Comparison of ENCODE assay signal across 8 cellular contexts in the genomic region with DNA sequence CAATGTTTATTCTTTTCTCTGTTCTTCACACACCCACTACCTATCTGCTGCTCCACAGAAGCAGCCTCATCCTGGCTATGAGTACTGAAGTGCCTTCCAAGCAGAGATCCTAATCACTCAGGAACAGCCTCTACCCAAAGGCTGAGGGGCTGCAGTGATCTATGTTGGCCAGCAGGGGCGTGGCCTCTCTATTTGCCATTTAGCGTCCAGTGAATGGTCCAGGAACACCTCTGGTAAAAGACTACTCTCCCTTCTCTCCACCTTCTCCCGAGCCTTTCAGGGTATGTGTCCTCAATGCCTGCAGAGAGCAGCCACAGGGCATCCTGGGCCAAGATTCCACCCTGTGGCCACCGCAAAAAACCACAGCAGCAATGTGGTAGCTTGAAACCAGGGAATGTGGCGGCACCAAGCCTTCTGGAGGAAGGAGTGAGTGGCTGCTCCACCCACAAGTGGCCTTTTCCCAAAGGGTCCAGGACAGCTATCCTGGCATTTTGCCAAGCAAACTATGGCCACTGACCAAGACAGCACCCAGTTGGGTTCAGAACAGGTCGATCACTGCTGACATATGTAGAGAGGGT.
DNase-seq lines count a peak whose midpoint lies in the region; ATAC-seq and TF ChIP-seq lines count a peak whose summit lies in the region.

No MANE protein-coding gene starts in this region.

- ATAC-seq in lower lobe of right lung = peak; percentile 59 to 61
- peak; percentile 49 to 60 for ATAC-seq in upper lobe of left lung (ENCODE audit: low FRiP score in 2 of 2)
- ATAC-seq in GM21737 (IDR thresholded peaks at IDR 0.05; ENCODE audit: unreplicated experiment) = no peak

- H3K36me3 Mint-ChIP-seq in brain = no peaks in the 10 kb centered on the region

- H3K27me3 ChIP-seq in Peyer's patch (no peaks in the 10 kb centered on the region), lower lobe of right lung (ENCODE audit: low read depth) (no peaks in the 10 kb centered on the region), upper lobe of left lung (no peaks in the 10 kb centered on the region)

- intact Hi-C loops in lower lobe of right lung (cut with DNase I) = loop anchor here (5.0 kb wide), 1 partner anchor 389 kb away; no protein-coding TSS in a partner anchor

- H3K9me3 ChIP-seq in Peyer's patch (no peaks in the 10 kb centered on the region), lower lobe of right lung (no peaks in the 10 kb centered on the region), upper lobe of left lung (no peaks in the 10 kb centered on the region)

- no peak overlapping the region for H3K4me3 Mint-ChIP-seq in brain

- WGBS in upper lobe of left lung, 2 donors = 37 to 56% methylated on average over 3 to 6 of the region's 6 CpGs

- peaks cover 24% of the 10 kb centered on the region for H3K27me3 Mint-ChIP-seq in brain

- no peak overlapping the region for H3K4me3 ChIP-seq in Peyer's patch
- no peak overlapping the region for H3K4me3 ChIP-seq in lower lobe of right lung
- H3K4me3 ChIP-seq in upper lobe of left lung = no peak overlapping the region

- TF ChIP-seq POLR2A in Peyer's patch (IDR thresholded peaks at IDR 0.05) (no peak), upper lobe of left lung (IDR thresholded peaks at IDR 0.05) (no peak)

- H3K4me1 ChIP-seq in Peyer's patch = peaks cover 0 to 13% (median 5%) of the 10 kb centered on the region in 4 donors
- peaks cover 14% of the 10 kb centered on the region for H3K4me1 ChIP-seq in lower lobe of right lung
- peaks cover 7 to 15% (median 12%) of the 10 kb centered on the region in 4 donors for H3K4me1 ChIP-seq in upper lobe of left lung

- H3K4me1 Mint-ChIP-seq in brain = peaks cover 23% of the 10 kb centered on the region

- CTCF ChIA-PET in HEK293T (lab: Yijun Ruan, JAX) = interaction anchor here (0.6 to 1.9 kb wide), 5 partner anchors 118 to 386 kb away, joined by 3 to 5 read pairs (median 3); no protein-coding TSS in a partner anchor

- POLR2A ChIA-PET in HEK293T (lab: Yijun Ruan, JAX) = no interaction called here

- DNase-seq in NCI-H345 (lab: John Stamatoyannopoulos, UW) (peak; percentile 24), NCI-H345 treated with DMSO at 0.1 percent for 48 hours (lab: John Stamatoyannopoulos, UW; ENCODE audit: unreplicated experiment) (no peak), HEK293T (ENCODE audit: extremely low spot score) (peak; percentile 78), Peyer's patch (peak in 1 of 3 donors; percentile 64), lower lobe of right lung (no peak), upper lobe of left lung (peak in 1 of 2 donors; percentile 50)

- H3K36me3 ChIP-seq in Peyer's patch = no peaks in the 10 kb centered on the region
- H3K36me3 ChIP-seq in lower lobe of right lung = no peaks in the 10 kb centered on the region
- H3K36me3 ChIP-seq in upper lobe of left lung = no peaks in the 10 kb centered on the region

- peaks cover 0 to 2% (median 0%) of the 10 kb centered on the region in 5 experiments for H3K9me3 Mint-ChIP-seq in brain

- H3K27ac Mint-ChIP-seq in brain = peak overlapping the region in 1 of 5 experiments; percentile 28

- no peak overlapping the region for H3K27ac ChIP-seq in Peyer's patch
- H3K27ac ChIP-seq in lower lobe of right lung = no peak overlapping the region
- no peak overlapping the region for H3K27ac ChIP-seq in upper lobe of left lung

- TF ChIP-seq CTCF in Peyer's patch (IDR thresholded peaks at IDR 0.05) (peak; percentile 28 to 70 (median 56)), brain (conservative IDR thresholded peaks at IDR 0.05) (peak; percentile 54 to 78), lower lobe of right lung (IDR thresholded peaks at IDR 0.05) (peak; percentile 74), upper lobe of left lung (IDR thresholded peaks at IDR 0.05) (peak; percentile 63 to 81 (median 70))

- TF ChIP-seq EP300 in upper lobe of left lung (IDR thresholded peaks at IDR 0.05) = no peak

TF ChIP-seq in HEK293T, 16 proteins besides CTCF, POLR2A, EP300 and RAD21:
- TF ChIP-seq CTBP1 (IDR thresholded peaks at IDR 0.05; ENCODE audit: borderline replicate concordance) (no peak), FOXM1 (IDR thresholded peaks at IDR 0.05; ENCODE audit: borderline replicate concordance) (no peak), FOXA1 (IDR thresholded peaks at IDR 0.05) (no peak), TARDBP (IDR thresholded peaks at IDR 0.05) (no peak), L3MBTL2 (conservative IDR thresholded peaks at IDR 0.05) (no peak), LEF1 (IDR thresholded peaks at IDR 0.05; ENCODE audit: borderline replicate concordance) (no peak), BHLHE40 (IDR thresholded peaks at IDR 0.05; ENCODE audit: borderline replicate concordance) (no peak), ZNF384 (IDR thresholded peaks at IDR 0.05) (no peak), SP1 (IDR thresholded peaks at IDR 0.05) (no peak), SUZ12 (IDR thresholded peaks at IDR 0.05) (no peak), FOXK2 (IDR thresholded peaks at IDR 0.05) (no peak)
- TF ChIP-seq, protein P1, sequence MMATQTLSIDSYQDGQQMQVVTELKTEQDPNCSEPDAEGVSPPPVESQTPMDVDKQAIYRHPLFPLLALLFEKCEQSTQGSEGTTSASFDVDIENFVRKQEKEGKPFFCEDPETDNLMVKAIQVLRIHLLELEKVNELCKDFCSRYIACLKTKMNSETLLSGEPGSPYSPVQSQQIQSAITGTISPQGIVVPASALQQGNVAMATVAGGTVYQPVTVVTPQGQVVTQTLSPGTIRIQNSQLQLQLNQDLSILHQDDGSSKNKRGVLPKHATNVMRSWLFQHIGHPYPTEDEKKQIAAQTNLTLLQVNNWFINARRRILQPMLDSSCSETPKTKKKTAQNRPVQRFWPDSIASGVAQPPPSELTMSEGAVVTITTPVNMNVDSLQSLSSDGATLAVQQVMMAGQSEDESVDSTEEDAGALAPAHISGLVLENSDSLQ (IDR thresholded peaks at IDR 0.05) = no peak

Comparison
In these comparisons a context has a peak if more than half of its experiments do, and no peak if none do; other contexts are left out.
1. DNase-seq: peak in NCI-H345 (single experiment) and HEK293T (single experiment); none in NCI-H345 treated with DMSO at 0.1 percent for 48 hours (single experiment) and lower lobe of right lung (single experiment).
2. Peak in every context shown above with its lines, with median percentiles within 50 percentile points of each other: CTCF ChIP-seq.